19 cellular contexts compared by ENCODE assay signal in the genomic region with DNA sequence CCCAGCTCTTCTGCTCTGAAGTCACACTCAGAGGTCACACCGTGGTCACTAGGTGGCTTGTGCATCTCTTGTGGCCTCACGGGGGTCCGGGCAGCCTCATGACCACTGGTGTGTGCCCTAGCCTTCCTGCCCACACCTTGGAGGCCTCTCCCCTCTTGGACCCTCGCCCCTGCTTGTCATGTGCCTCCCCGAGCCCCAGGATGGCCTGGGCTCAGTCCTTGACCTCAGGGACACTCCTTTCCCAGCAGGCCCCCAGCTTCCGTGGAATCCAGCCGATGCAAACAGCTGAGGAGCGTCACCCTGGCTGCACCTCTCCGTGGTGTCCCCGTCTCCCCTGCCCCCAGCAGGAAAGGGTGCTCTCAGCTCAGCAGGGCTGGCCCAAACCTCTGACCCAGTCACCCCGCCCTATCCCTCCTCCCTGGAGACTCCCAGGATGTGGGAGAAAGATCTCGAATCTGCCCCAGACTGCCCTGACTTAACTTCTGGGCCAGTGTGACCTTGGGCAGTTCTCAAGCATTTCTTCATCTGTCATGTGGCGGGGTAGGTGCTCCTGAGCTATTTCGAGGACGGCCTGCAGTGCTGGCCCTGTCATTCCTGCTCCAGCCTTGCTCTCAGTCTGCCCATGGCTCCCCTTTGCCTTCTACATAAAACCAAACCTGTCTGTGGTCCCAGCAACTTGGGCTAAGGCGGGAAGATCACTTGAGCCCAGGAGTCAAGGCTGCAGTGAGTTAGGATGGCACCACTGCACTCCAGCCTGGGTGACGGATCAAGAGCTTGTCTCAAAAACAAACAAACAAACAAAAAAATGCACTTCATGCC.
"Had no signal": no experiment of that assay in that cellular context is flagged by ENCODE, and none has a peak within 500 bp of the region (broad histone marks: within the 10 kb centered on the region; RNA-seq: fewer than 3 reads in every experiment).

No MANE protein-coding gene starts in this region.

- FAIRE-seq: colon, keratinocyte had no signal

- H3K27me3 ChIP-seq: body of pancreas, dorsolateral prefrontal cortex, foreskin keratinocyte, right atrium auricular region, tibial artery had no signal

- H3K27ac ChIP-seq: body of pancreas, foreskin keratinocyte, right atrium auricular region, tibial artery, VCaP had no signal

- H3K4me2 ChIP-seq: smooth muscle cell had no signal

- H3K9me3 Mint-ChIP-seq: activated naive CD4-positive, alpha-beta T cell treated with anti-CD3 and anti-CD28 coated beads, Interleukin-2, amount 50 U/mL, for 72 hours; activated T-cell treated with anti-CD3 and anti-CD28 coated beads, Interleukin-2, amount 50 U/mL, for 72 hours; endodermal cell had no signal

- H3K27me3 Mint-ChIP-seq: progenitor cell of endocrine pancreas had no signal

- ATAC-seq: activated naive CD4-positive, alpha-beta T cell treated with anti-CD3 and anti-CD28 coated beads, Interleukin-2, amount 50 U/mL, for 72 hours; activated T-cell treated with anti-CD3 and anti-CD28 coated beads, Interleukin-2, amount 50 U/mL, for 72 hours; body of pancreas; foreskin keratinocyte had no signal

- H3K4me1 ChIP-seq: foreskin keratinocyte had no signal

- H3K9me3 ChIP-seq: body of pancreas, right atrium auricular region, tibial artery had no signal

- H3K27ac Mint-ChIP-seq: activated T-cell treated with anti-CD3 and anti-CD28 coated beads, Interleukin-2, amount 50 U/mL, for 72 hours; endodermal cell; progenitor cell of endocrine pancreas had no signal

- DNase-seq: activated CD4-positive, alpha-beta T cell treated with anti-CD3 and anti-CD28 coated beads, Interleukin-2, amount 50 U/mL, for 1 hour; activated CD4-positive, CD25-positive, alpha-beta regulatory T cell treated with anti-CD3 and anti-CD28 coated beads, Interleukin-2, amount 50 U/mL, for 72 hours; activated CD8-positive, alpha-beta memory T cell treated with anti-CD3 and anti-CD28 coated beads for 24 hours; activated gamma-delta T cell treated with Interleukin-2 at 50 U/mL for 16 hours; activated T-cell treated with anti-CD3 and anti-CD28 coated beads, Interleukin-2, amount 50 U/mL, for 72 hours; dorsolateral prefrontal cortex; endodermal cell; foreskin keratinocyte; mammary epithelial cell; stimulated activated CD4-positive, alpha-beta T cell treated with anti-CD3 and anti-CD28 coated beads, Interleukin-4, amount 100 ng/mL, for 1 hour; tibial artery had no signal

- H3K4me3 ChIP-seq: body of pancreas, dorsolateral prefrontal cortex, right atrium auricular region, smooth muscle cell, tibial artery had no signal

- H3K4me3 Mint-ChIP-seq: activated T-cell treated with anti-CD3 and anti-CD28 coated beads, Interleukin-2, amount 50 U/mL, for 72 hours; endodermal cell had no signal
